1 cellular context compared by ENCODE assay signal in the genomic region with DNA sequence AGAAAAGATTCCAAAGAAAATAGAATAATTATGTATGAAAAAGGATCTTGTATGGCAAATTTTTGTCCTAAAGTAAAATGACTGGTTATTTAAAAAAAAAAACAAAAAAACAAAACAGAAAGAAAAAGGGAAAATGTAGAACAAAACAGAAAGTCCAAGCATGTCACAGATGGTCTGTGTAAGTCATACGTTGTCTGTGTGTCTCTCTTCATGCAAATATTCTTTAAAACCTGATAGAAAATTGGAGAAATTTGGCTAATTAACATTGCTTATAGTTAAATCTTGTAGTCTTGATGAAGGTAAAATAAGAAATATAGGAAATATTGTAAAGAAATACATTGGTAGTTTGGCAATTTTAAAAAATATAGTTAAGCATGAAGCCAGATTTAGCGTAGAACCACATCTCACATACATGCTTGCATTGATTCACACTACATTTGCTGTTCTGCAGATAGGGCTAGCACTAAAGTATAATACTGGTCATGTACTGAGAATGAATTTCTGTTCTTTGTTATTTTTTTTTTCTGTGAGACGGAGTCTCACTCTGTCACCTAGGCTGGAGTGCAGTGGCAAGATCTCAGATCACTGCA.
A peak's percentile ranks its signal among the peaks of the same experiment; 100 is the strongest.
TF ChIP-seq lines count a peak whose summit lies in the region.

No MANE protein-coding gene starts in this region.

TF ChIP-seq in HepG2, 621 proteins besides CTCF, POLR2A, EP300 and RAD21:
- TF ChIP-seq ZNF331 (CRISPR knock-in tag; IDR thresholded peaks at IDR 0.05) (no peak), TOPORS (CRISPR knock-in tag; IDR thresholded peaks at IDR 0.05) (peak; percentile 88), TSC22D2 (CRISPR knock-in tag; IDR thresholded peaks at IDR 0.05; ENCODE audit: borderline replicate concordance) (no peak), CBX1 (IDR thresholded peaks at IDR 0.05; ENCODE audit: low read depth) (peak; percentile 53), ZNF737 (CRISPR knock-in tag; IDR thresholded peaks at IDR 0.05; ENCODE audit: borderline replicate concordance) (no peak), ZNF724P (CRISPR knock-in tag; IDR thresholded peaks at IDR 0.05; ENCODE audit: borderline replicate concordance) (peak; percentile 96), ZFP36 (IDR thresholded peaks at IDR 0.05; ENCODE audit: borderline replicate concordance, low read depth, low read length, partially characterized antibody) (peak; percentile 95), ZNF280D (CRISPR knock-in tag; IDR thresholded peaks at IDR 0.05) (peak; percentile 96)
